8 cellular contexts compared by ENCODE assay signal in the genomic region with DNA sequence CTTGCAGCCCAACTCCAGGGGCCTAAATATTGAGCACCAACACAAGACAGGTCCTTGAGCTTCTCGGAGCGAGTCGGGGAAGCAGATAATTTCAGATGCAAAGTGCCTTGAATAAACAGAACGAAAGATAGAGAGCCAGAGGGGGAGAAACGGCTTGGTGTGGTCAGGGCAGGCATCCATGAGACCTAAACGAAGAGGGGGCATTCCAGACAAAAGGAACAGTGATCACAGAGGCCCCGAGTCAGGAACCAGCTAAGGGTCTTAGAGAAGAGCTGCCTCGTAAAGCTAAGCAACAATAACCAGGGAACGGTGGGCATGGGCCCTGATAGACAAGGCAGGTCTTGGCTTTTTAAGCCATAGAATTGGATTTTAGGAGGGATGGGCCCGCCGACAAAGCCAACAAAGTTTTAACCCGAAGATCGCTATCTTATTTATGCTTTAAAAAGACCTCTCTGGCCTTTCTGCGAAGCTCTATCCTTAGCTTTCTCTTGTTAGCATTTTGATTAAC. TPM values are rescaled to one million over a fixed set of nuclear protein-coding genes. Genes with fewer than 3 reads are reported as not detected.
A peak's percentile ranks its signal among the peaks of the same experiment; 100 is the strongest.
DNase-seq lines count a peak whose midpoint lies in the region; ATAC-seq, FAIRE-seq and TF ChIP-seq lines count a peak whose summit lies in the region.

No MANE protein-coding gene starts in this region.

- intact Hi-C loops in activated B cell treated with CpG ODN at 0.5 μM for 24 hours (cut with micrococcal nuclease) = loop anchor here (1.0 to 5.0 kb wide), 3 partner anchors 15 to 143 kb away; partner anchors contain the start of genes POP5 and UNC119B

- H3K27ac Mint-ChIP-seq in activated naive CD4-positive, alpha-beta T cell treated with anti-CD3 and anti-CD28 coated beads, Interleukin-2, amount 10 ng/mL, durations not matched to agents 7 days and 5 days = no peak overlapping the region
- H3K27ac Mint-ChIP-seq in activated naive CD4-positive, alpha-beta T cell treated with anti-CD3 and anti-CD28 coated beads, Interleukin-2, amount 50 U/mL, for 72 hours = peak overlapping the region in 1 of 2 donors; percentile 82
- no peak overlapping the region for H3K27ac Mint-ChIP-seq in activated B cell treated with CpG ODN at 0.5 μM for 24 hours

- H2AFZ ChIP-seq in keratinocyte (ENCODE audit: control insufficient read depth, low read length) = peak overlapping the region; percentile 44

- no peaks in the 10 kb centered on the region for H3K27me3 Mint-ChIP-seq in activated naive CD4-positive, alpha-beta T cell treated with anti-CD3 and anti-CD28 coated beads, Interleukin-2, amount 10 ng/mL, durations not matched to agents 7 days and 5 days
- no peaks in the 10 kb centered on the region for H3K27me3 Mint-ChIP-seq in activated B cell treated with CpG ODN at 0.5 μM for 24 hours

- H3K4me1 ChIP-seq in keratinocyte (ENCODE audit: control insufficient read depth, extremely low read depth, insufficient read depth, low read length) = peaks cover 14% of the 10 kb centered on the region
- H3K4me1 ChIP-seq in tibial nerve = peaks cover 0 to 16% (median 8%) of the 10 kb centered on the region in 4 donors

- H3K36me3 Mint-ChIP-seq in activated naive CD4-positive, alpha-beta T cell treated with anti-CD3 and anti-CD28 coated beads, Interleukin-2, amount 10 ng/mL, durations not matched to agents 7 days and 5 days = peaks cover 40% of the 10 kb centered on the region
- peaks cover 9 to 14% of the 10 kb centered on the region in 2 donors for H3K36me3 Mint-ChIP-seq in activated naive CD4-positive, alpha-beta T cell treated with anti-CD3 and anti-CD28 coated beads, Interleukin-2, amount 50 U/mL, for 72 hours
- peaks cover 35% of the 10 kb centered on the region for H3K36me3 Mint-ChIP-seq in activated B cell treated with CpG ODN at 0.5 μM for 24 hours (ENCODE audit: low read depth)

- H3K4me3 ChIP-seq in keratinocyte (ENCODE audit: control insufficient read depth in 2 of 3, extremely low read depth in 1 of 3, insufficient read depth in 2 of 3, low read depth in 1 of 3, low read length in 3 of 3) (peak overlapping the region; percentile 60 to 72 (median 62)), tibial nerve (peak overlapping the region; percentile 62 to 89 (median 70))

- H3K36me3 ChIP-seq in keratinocyte (ENCODE audit: control insufficient read depth in 2 of 2, extremely low read depth in 1 of 2, insufficient read depth in 2 of 2, low read length in 2 of 2) = peaks cover 19 to 30% of the 10 kb centered on the region in 2 experiments
- peaks cover 0 to 61% (median 2%) of the 10 kb centered on the region in 3 donors for H3K36me3 ChIP-seq in tibial nerve

- 12 to 21% methylated on average over 14 of the region's 14 CpGs for WGBS in tibial nerve, 2 donors

- no peak for ATAC-seq in activated naive CD4-positive, alpha-beta T cell treated with anti-CD3 and anti-CD28 coated beads, Interleukin-2, amount 50 U/mL, for 72 hours
- no peak for ATAC-seq in activated B cell treated with CpG ODN at 0.5 μM for 24 hours (ENCODE audit: low read depth)

- TF ChIP-seq EP300 in tibial nerve (IDR thresholded peaks at IDR 0.05) = no peak

- POLR2A ChIA-PET in activated B cell treated with CpG ODN at 0.5 μM for 24 hours (lab: Charles Lee) = interaction anchor here (0.6 to 0.9 kb wide), 3 partner anchors 9 to 256 kb away, joined by 3 to 5 read pairs (median 3); no protein-coding TSS in a partner anchor

- FAIRE-seq in keratinocyte (lab: Jason Lieb, UNC) = no peak

- H3K4me3 Mint-ChIP-seq in activated naive CD4-positive, alpha-beta T cell treated with anti-CD3 and anti-CD28 coated beads, Interleukin-2, amount 10 ng/mL, durations not matched to agents 7 days and 5 days = peak overlapping the region; percentile 95
- H3K4me3 Mint-ChIP-seq in activated B cell treated with CpG ODN at 0.5 μM for 24 hours = peak overlapping the region; percentile 86

- no peaks in the 10 kb centered on the region for H3K9me3 ChIP-seq in keratinocyte (ENCODE audit: control insufficient read depth, low read depth, low read length)
- no peaks in the 10 kb centered on the region for H3K9me3 ChIP-seq in tibial nerve

- H4K20me1 ChIP-seq in keratinocyte (ENCODE audit: control insufficient read depth, extremely low read depth, insufficient read depth, low read length) = no peaks in the 10 kb centered on the region

- H3K9me3 Mint-ChIP-seq in activated naive CD4-positive, alpha-beta T cell treated with anti-CD3 and anti-CD28 coated beads, Interleukin-2, amount 10 ng/mL, durations not matched to agents 7 days and 5 days = no peaks in the 10 kb centered on the region
- no peaks in the 10 kb centered on the region for H3K9me3 Mint-ChIP-seq in activated naive CD4-positive, alpha-beta T cell treated with anti-CD3 and anti-CD28 coated beads, Interleukin-2, amount 50 U/mL, for 72 hours
- H3K9me3 Mint-ChIP-seq in activated B cell treated with CpG ODN at 0.5 μM for 24 hours = no peaks in the 10 kb centered on the region

- H3K9ac ChIP-seq in keratinocyte (ENCODE audit: control insufficient read depth, extremely low read depth, insufficient read depth, low read length) = peak overlapping the region; percentile 73

- CTCF ChIA-PET in activated naive CD4-positive, alpha-beta T cell treated with anti-CD3 and anti-CD28 coated beads, Interleukin-2, amount 10 ng/mL, durations not matched to agents 7 days and 5 days (lab: Charles Lee) = interaction anchor here (0.6 to 1.2 kb wide), 3 partner anchors 11 to 372 kb away, joined by 3 to 5 read pairs (median 4); no protein-coding TSS in a partner anchor
- CTCF ChIA-PET in activated B cell treated with CpG ODN at 0.5 μM for 24 hours (lab: Charles Lee) = interaction anchor here (0.8 kb wide), 1 partner anchor 14 kb away, joined by 3 read pairs; no protein-coding TSS in a partner anchor

- H3K4me2 ChIP-seq in keratinocyte (ENCODE audit: control insufficient read depth, extremely low read depth, insufficient read depth, low read depth, low read length) = peak overlapping the region; percentile 85

- TF ChIP-seq POLR2A in tibial nerve (IDR thresholded peaks at IDR 0.05) = no peak

- H3K27ac ChIP-seq in keratinocyte (ENCODE audit: control insufficient read depth, insufficient read depth, low read length) = no peak overlapping the region
- peak overlapping the region; percentile 82 to 91 (median 83) for H3K27ac ChIP-seq in tibial nerve

- TF ChIP-seq CTCF in activated B cell treated with CpG ODN at 0.5 μM for 24 hours (IDR thresholded peaks at IDR 0.05) = no peak
- no peak for TF ChIP-seq CTCF in keratinocyte (optimal IDR thresholded peaks at IDR 0.05 in 1 of 3, IDR thresholded peaks at IDR 0.05 in 1 of 3, conservative IDR thresholded peaks at IDR 0.05 in 1 of 3; ENCODE audit: extremely low read depth in 1 of 3, insufficient read depth in 2 of 3, low read length in 3 of 3)
- no peak for TF ChIP-seq CTCF in tibial nerve (IDR thresholded peaks at IDR 0.05)

- peaks cover 25% of the 10 kb centered on the region for H3K4me1 Mint-ChIP-seq in activated naive CD4-positive, alpha-beta T cell treated with anti-CD3 and anti-CD28 coated beads, Interleukin-2, amount 10 ng/mL, durations not matched to agents 7 days and 5 days
- peaks cover 30% of the 10 kb centered on the region for H3K4me1 Mint-ChIP-seq in activated B cell treated with CpG ODN at 0.5 μM for 24 hours

- H3K9me1 ChIP-seq in keratinocyte (ENCODE audit: control insufficient read depth, extremely low read depth, insufficient read depth, low read length) = no peaks in the 10 kb centered on the region

- dilution Hi-C loops in keratinocyte (cut with MboI; ENCODE audit: extremely low pct_ligation_motif_present, low sequenced_read_pairs) = no loop called here

- H3K27me3 ChIP-seq in keratinocyte (ENCODE audit: control insufficient read depth, extremely low read depth, insufficient read depth, low read length) = no peaks in the 10 kb centered on the region
- H3K27me3 ChIP-seq in tibial nerve = no peaks in the 10 kb centered on the region

- H3K79me2 ChIP-seq in keratinocyte (ENCODE audit: control insufficient read depth, insufficient read depth, low read length) = no peaks in the 10 kb centered on the region

- no peak for DNase-seq in activated naive CD4-positive, alpha-beta T cell treated with anti-CD3 and anti-CD28 coated beads, Interleukin-2, amount 10 ng/mL, durations not matched to agents 7 days and 5 days
- DNase-seq in activated naive CD4-positive, alpha-beta T cell treated with anti-CD3 and anti-CD28 coated beads, Interleukin-2, amount 50 U/mL, for 72 hours (ENCODE audit: low spot score in 2 of 2) = no peak
- DNase-seq in activated B cell treated with CpG ODN at 0.5 μM for 24 hours = no peak
- DNase-seq in keratinocyte (ENCODE audit: low read depth, low spot score) = no peak
- no peak for DNase-seq in tibial nerve (ENCODE audit: low spot score in 2 of 2)
- DNase-seq in stimulated activated CD4-positive, alpha-beta T cell treated with anti-CD3 and anti-CD28 coated beads, Interleukin-4, amount 100 ng/mL, for 1 hour = no peak
- DNase-seq in SHP77 (lab: John Stamatoyannopoulos, UW) = no peak
- DNase-seq in NCI-H2227 (lab: John Stamatoyannopoulos, UW; ENCODE audit: unreplicated experiment) = no peak

RNA-seq across cellular contexts. Expression of gene ACADS, which starts 0.4 kb away (rescaled TPM):
- total RNA-seq in activated naive CD4-positive, alpha-beta T cell treated with anti-CD3 and anti-CD28 coated beads, Interleukin-2, amount 50 U/mL, for 72 hours = 10 to 100 TPM; 15.9 to 24.5 TPM
- total RNA-seq in activated B cell treated with CpG ODN at 0.5 μM for 24 hours (9.4 and 11.1 TPM in 2 replicates), tibial nerve (10 to 100 TPM; 24.7 to 53.4 (median 34.3) TPM)
- polyA plus RNA-seq in keratinocyte = 2.2 to 3.8 TPM (median 2.8 TPM) in 3 replicates
- 0.80 TPM for polyA plus RNA-seq in keratinocyte (2011; ENCODE audit: low read depth)
- 1.3 and 3.4 TPM in 2 replicates for polyA plus RNA-seq in keratinocyte (2011; cell fraction: cytosol; rRNA removed)
- 2.4 and 3.5 TPM in 2 replicates for polyA plus RNA-seq in keratinocyte (2011; cell fraction: nucleus; rRNA removed)
- 3.0 and 4.6 TPM in 2 replicates for polyA plus RNA-seq in keratinocyte (2012; ENCODE audit: low replicate concordance)
- polyA minus RNA-seq in keratinocyte = 1.1 to 3.0 TPM (median 1.3 TPM) in 3 replicates
- polyA minus RNA-seq in keratinocyte (2011; cell fraction: cytosol; rRNA and poly(A)+ RNA removed) = 4.2 TPM
- polyA minus RNA-seq in keratinocyte (2011; cell fraction: nucleus; rRNA and poly(A)+ RNA removed) = 2.3 and 2.4 TPM in 2 replicates

RNA-seq across cellular contexts. Expression of gene UNC119B, which starts 14.9 kb away (rescaled TPM):
- total RNA-seq in activated naive CD4-positive, alpha-beta T cell treated with anti-CD3 and anti-CD28 coated beads, Interleukin-2, amount 50 U/mL, for 72 hours = 10 to 100 TPM; 24.3 to 26.7 TPM
- total RNA-seq in activated B cell treated with CpG ODN at 0.5 μM for 24 hours (17.3 and 18.5 TPM in 2 replicates), tibial nerve (10 to 100 TPM; 20.4 to 27.1 (median 22.1) TPM)
- polyA plus RNA-seq in keratinocyte = 22.0 to 22.8 TPM (median 22.1 TPM) in 3 replicates
- 6.2 TPM for polyA plus RNA-seq in keratinocyte (2011; ENCODE audit: low read depth)
- polyA plus RNA-seq in keratinocyte (2011; cell fraction: cytosol; rRNA removed) = 20.2 and 26.4 TPM in 2 replicates
- 25.0 and 27.4 TPM in 2 replicates for polyA plus RNA-seq in keratinocyte (2011; cell fraction: nucleus; rRNA removed)
- polyA plus RNA-seq in keratinocyte (2012; ENCODE audit: low replicate concordance) = 15.8 and 16.9 TPM in 2 replicates
- polyA minus RNA-seq in keratinocyte = 13.0 to 23.7 TPM (median 21.0 TPM) in 3 replicates
- polyA minus RNA-seq in keratinocyte (2011; cell fraction: cytosol; rRNA and poly(A)+ RNA removed) = 20.3 TPM
- 11.0 and 16.7 TPM in 2 replicates for polyA minus RNA-seq in keratinocyte (2011; cell fraction: nucleus; rRNA and poly(A)+ RNA removed)

RNA-seq across cellular contexts. Expression of gene MLEC, which starts 38.3 kb away (rescaled TPM):
- total RNA-seq in activated naive CD4-positive, alpha-beta T cell treated with anti-CD3 and anti-CD28 coated beads, Interleukin-2, amount 50 U/mL, for 72 hours = 10 to 100 TPM; 51.0 to 89.9 TPM
- 60.6 and 69.6 TPM in 2 replicates for total RNA-seq in activated B cell treated with CpG ODN at 0.5 μM for 24 hours
- 38.8 to 65.2 TPM (median 46.7 TPM) in 3 replicates for polyA plus RNA-seq in keratinocyte
- polyA plus RNA-seq in keratinocyte (2011; ENCODE audit: low read depth) = 34.8 TPM
- polyA plus RNA-seq in keratinocyte (2011; cell fraction: cytosol; rRNA removed) = 41.7 and 42.4 TPM in 2 replicates
- polyA plus RNA-seq in keratinocyte (2011; cell fraction: nucleus; rRNA removed) = 53.4 and 59.7 TPM in 2 replicates
- polyA plus RNA-seq in keratinocyte (2012; ENCODE audit: low replicate concordance) = 32.2 and 71.1 TPM in 2 replicates
- polyA minus RNA-seq in keratinocyte = 52.8 to 79.7 TPM (median 56.2 TPM) in 3 replicates
- 41.1 TPM for polyA minus RNA-seq in keratinocyte (2011; cell fraction: cytosol; rRNA and poly(A)+ RNA removed)
- polyA minus RNA-seq in keratinocyte (2011; cell fraction: nucleus; rRNA and poly(A)+ RNA removed) = 37.7 and 86.7 TPM in 2 replicates
- total RNA-seq in tibial nerve = 10 to 100 TPM; 42.6 to 67.8 (median 58.6) TPM
